Comparison of ENCODE assay signal across 13 cellular contexts in genomic region chrX:97234471-97235097, GRCh38.
DNase-seq lines count a peak whose midpoint lies in the region; ATAC-seq and TF ChIP-seq lines count a peak whose summit lies in the region.
"Had no signal": no experiment of that assay in that cellular context is flagged by ENCODE, and none has a peak within 500 bp of the region (broad histone marks: within the 10 kb centered on the region; RNA-seq: fewer than 3 reads in every experiment).

No MANE protein-coding gene starts in this region.

- H3F3A ChIP-seq in MM.1S (ENCODE audit: insufficient read depth, low read length) = no peaks in the 10 kb centered on the region

- H3K27me3 ChIP-seq in MM.1S (replicated peaks; ENCODE audit: insufficient read depth, low read length) (no peaks in the 10 kb centered on the region), left ventricle myocardium inferior (ENCODE audit: low read depth) (no peaks in the 10 kb centered on the region)

- no peaks in the 10 kb centered on the region for H3K9me2 ChIP-seq in MM.1S (replicated peaks; ENCODE audit: insufficient read depth, low read length)

- H3K27ac ChIP-seq in MM.1S (ENCODE audit: low read length) = no peak overlapping the region
- H3K27ac ChIP-seq in left ventricle myocardium inferior (replicated peaks) = no peak overlapping the region
- H3K27ac ChIP-seq: C4-2B had no signal

- no peak overlapping the region for H3K4me3 ChIP-seq in MM.1S (ENCODE audit: low read length)
- no peak overlapping the region for H3K4me3 ChIP-seq in left ventricle myocardium inferior

- H3K9me3 Mint-ChIP-seq in activated T-cell treated with anti-CD3 and anti-CD28 coated beads, Interleukin-2, amount 50 U/mL, for 4 hours = no peaks in the 10 kb centered on the region
- H3K9me3 Mint-ChIP-seq in type B pancreatic cell = no peaks in the 10 kb centered on the region
- H3K9me3 Mint-ChIP-seq: activated B cell treated with CpG ODN at 0.5 μM for 24 hours; central memory CD8-positive, alpha-beta T cell had no signal

- no peaks in the 10 kb centered on the region for H3K4me1 Mint-ChIP-seq in activated T-cell treated with anti-CD3 and anti-CD28 coated beads, Interleukin-2, amount 50 U/mL, for 4 hours (ENCODE audit: low read depth)
- H3K4me1 Mint-ChIP-seq in type B pancreatic cell (ENCODE audit: unreplicated experiment) = peaks cover 7% of the 10 kb centered on the region
- H3K4me1 Mint-ChIP-seq: activated B cell treated with CpG ODN at 0.5 μM for 24 hours; central memory CD8-positive, alpha-beta T cell had no signal

- H3K9me3 ChIP-seq in MM.1S (replicated peaks; ENCODE audit: insufficient read depth, low read length) (no peaks in the 10 kb centered on the region), left ventricle myocardium inferior (replicated peaks) (no peaks in the 10 kb centered on the region)

- H3K36me3 Mint-ChIP-seq in activated T-cell treated with anti-CD3 and anti-CD28 coated beads, Interleukin-2, amount 50 U/mL, for 4 hours (ENCODE audit: insufficient read depth) = peaks cover 7% of the 10 kb centered on the region
- H3K36me3 Mint-ChIP-seq in type B pancreatic cell = no peaks in the 10 kb centered on the region

- no peak overlapping the region for H3K4me3 Mint-ChIP-seq in activated T-cell treated with anti-CD3 and anti-CD28 coated beads, Interleukin-2, amount 50 U/mL, for 4 hours
- H3K4me3 Mint-ChIP-seq in type B pancreatic cell = no peak overlapping the region
- H3K4me3 Mint-ChIP-seq: activated B cell treated with CpG ODN at 0.5 μM for 24 hours; central memory CD8-positive, alpha-beta T cell had no signal

- TF ChIP-seq CTCF in MM.1S (IDR thresholded peaks at IDR 0.05; ENCODE audit: low read length) (no peak), type B pancreatic cell (conservative IDR thresholded peaks at IDR 0.05) (no peak), left ventricle myocardium inferior (IDR thresholded peaks at IDR 0.05; ENCODE audit: borderline replicate concordance) (no peak)

- H3K4me1 ChIP-seq in MM.1S (ENCODE audit: low read length) = 0 out of 2 replicates have a peak, but pooled peaks cover 3% of the 10 kb centered on the region
- no peaks in the 10 kb centered on the region for H3K4me1 ChIP-seq in left ventricle myocardium inferior

- DNase-seq in MM.1S = peak; percentile 53
- no peak for DNase-seq in HPDE6-E6E7 (ENCODE audit: extremely low spot score)
- no peak for DNase-seq in activated T-cell treated with anti-CD3 and anti-CD28 coated beads, Interleukin-2, amount 50 U/mL, for 4 hours
- DNase-seq in type B pancreatic cell (ENCODE audit: extremely low spot score, unreplicated experiment) = no peak
- DNase-seq in left ventricle myocardium inferior = no peak
- DNase-seq: activated B cell treated with CpG ODN at 0.5 μM for 24 hours; activated effector memory CD4-positive, alpha-beta T cell treated with Interleukin-2 at 50 U/mL for 16 hours; substantia nigra had no signal

- H2AFZ ChIP-seq in MM.1S (ENCODE audit: low read length) = no peak overlapping the region

- H3K36me3 ChIP-seq in MM.1S (replicated peaks; ENCODE audit: insufficient read depth, low read length) = no peaks in the 10 kb centered on the region
- no peaks in the 10 kb centered on the region for H3K36me3 ChIP-seq in left ventricle myocardium inferior

- no peak overlapping the region for H3K9ac ChIP-seq in MM.1S (ENCODE audit: low read length)

- H3K27ac Mint-ChIP-seq in type B pancreatic cell = no peak overlapping the region
- H3K27ac Mint-ChIP-seq: activated B cell treated with CpG ODN at 0.5 μM for 24 hours had no signal

- ATAC-seq in GM18517 (IDR thresholded peaks at IDR 0.05; ENCODE audit: unreplicated experiment) (peak; percentile 100), GM21367 (IDR thresholded peaks at IDR 0.05; ENCODE audit: unreplicated experiment) (peak; percentile 100), HG02981 (IDR thresholded peaks at IDR 0.05; ENCODE audit: unreplicated experiment) (peak; percentile 100)
- ATAC-seq in activated T-cell treated with anti-CD3 and anti-CD28 coated beads, Interleukin-2, amount 50 U/mL, for 4 hours = no peak

- intact Hi-C loops in left ventricle myocardium inferior (cut with micrococcal nuclease) = no loop called here

- H3K79me2 ChIP-seq in MM.1S (ENCODE audit: low read length) = no peaks in the 10 kb centered on the region

- H3K27me3 Mint-ChIP-seq in activated T-cell treated with anti-CD3 and anti-CD28 coated beads, Interleukin-2, amount 50 U/mL, for 4 hours (ENCODE audit: low read depth) = no peaks in the 10 kb centered on the region
- no peaks in the 10 kb centered on the region for H3K27me3 Mint-ChIP-seq in type B pancreatic cell
- H3K27me3 Mint-ChIP-seq: activated B cell treated with CpG ODN at 0.5 μM for 24 hours; central memory CD8-positive, alpha-beta T cell had no signal

- H4K20me1 ChIP-seq in MM.1S (ENCODE audit: insufficient read depth, low read length) = no peaks in the 10 kb centered on the region

- no peak overlapping the region for H3K4me2 ChIP-seq in MM.1S (ENCODE audit: low read depth, low read length)

Comparison
In these comparisons a context has a peak if more than half of its experiments do, and no peak if none do; other contexts are left out.
1. ATAC-seq: peak in GM18517 (single experiment), GM21367 (single experiment) and HG02981 (single experiment); none in activated T-cell treated with anti-CD3 and anti-CD28 coated beads, Interleukin-2, amount 50 U/mL, for 4 hours (0 of 2).